ENCODE assay signal across 16 cellular contexts in genomic region chr1:247431643-247432042, GRCh38. TPM values are rescaled to one million over a fixed set of nuclear protein-coding genes. Genes with fewer than 3 reads are reported as not detected.
A peak's percentile ranks its signal among the peaks of the same experiment; 100 is the strongest.
DNase-seq lines count a peak whose midpoint lies in the region; ATAC-seq and TF ChIP-seq lines count a peak whose summit lies in the region.
"Had no signal": no experiment of that assay in that cellular context is flagged by ENCODE, and none has a peak within 500 bp of the region (broad histone marks: within the 10 kb centered on the region; RNA-seq: fewer than 3 reads in every experiment).

No MANE protein-coding gene starts in this region.

- BruUV-seq in PC-3 (replicated peaks; lab: Mats Ljungman, UMichigan), result no TSS peak

- H3K9me2 ChIP-seq in PC-3 (replicated peaks; ENCODE audit: low read length), result no peaks in the 10 kb centered on the region

- no peaks in the 10 kb centered on the region for H3K27me3 Mint-ChIP-seq in activated CD4-positive, alpha-beta memory T cell treated with anti-CD3 and anti-CD28 coated beads, Interleukin-2, amount 10 ng/mL, durations not matched to agents 7 days and 5 days

- H3K4me3 ChIP-seq in GM06990 (replicated peaks; ENCODE audit: low read depth, low read length) (no peak overlapping the region), PC-3 (ENCODE audit: low read length) (no peak overlapping the region), upper lobe of right lung (no peak overlapping the region)

- H3F3A ChIP-seq in PC-3 (ENCODE audit: low read length, unreplicated experiment), result no peaks in the 10 kb centered on the region

- POLR2A ChIA-PET in PC-3 (lab: Charles Lee; ENCODE audit: unreplicated experiment), result no interaction called here
- POLR2A ChIA-PET in activated CD4-positive, alpha-beta memory T cell treated with anti-CD3 and anti-CD28 coated beads, Interleukin-2, amount 10 ng/mL, durations not matched to agents 7 days and 5 days (lab: Charles Lee), result no interaction called here

- CTCF ChIA-PET in PC-3 (lab: Charles Lee), result interaction anchor here (1.2 kb wide), 1 partner anchor 41 kb away, joined by 5 read pairs; no protein-coding TSS in a partner anchor
- CTCF ChIA-PET in activated CD4-positive, alpha-beta memory T cell treated with anti-CD3 and anti-CD28 coated beads, Interleukin-2, amount 10 ng/mL, durations not matched to agents 7 days and 5 days (lab: Charles Lee), result interaction anchor here (1.7 kb wide), 1 partner anchor 41 kb away, joined by 7 read pairs; no protein-coding TSS in a partner anchor

- no peak overlapping the region for H3K9ac ChIP-seq in PC-3 (ENCODE audit: low read length)
- H3K9ac ChIP-seq: KMS-11 had no signal

- no peak overlapping the region for H3K4me2 ChIP-seq in PC-3 (ENCODE audit: low read length)
- H3K4me2 ChIP-seq: KMS-11 had no signal

- H3K4me3 Mint-ChIP-seq in activated CD4-positive, alpha-beta memory T cell treated with anti-CD3 and anti-CD28 coated beads, Interleukin-2, amount 10 ng/mL, durations not matched to agents 7 days and 5 days, result no peak overlapping the region

- no peaks in the 10 kb centered on the region for H4K20me1 ChIP-seq in PC-3 (ENCODE audit: low read length)

- H3K4me1 Mint-ChIP-seq in activated CD4-positive, alpha-beta memory T cell treated with anti-CD3 and anti-CD28 coated beads, Interleukin-2, amount 10 ng/mL, durations not matched to agents 7 days and 5 days, result no peaks in the 10 kb centered on the region

- no peak overlapping the region for H2AFZ ChIP-seq in PC-3 (ENCODE audit: low read length)

- H3K27me3 ChIP-seq in GM06990 (replicated peaks; ENCODE audit: control insufficient read depth, insufficient read depth, low read length) (no peaks in the 10 kb centered on the region), PC-3 (ENCODE audit: low read length) (peaks cover 42% of the 10 kb centered on the region), upper lobe of right lung (no peaks in the 10 kb centered on the region)

- no peak overlapping the region for H3K27ac Mint-ChIP-seq in activated CD4-positive, alpha-beta memory T cell treated with anti-CD3 and anti-CD28 coated beads, Interleukin-2, amount 10 ng/mL, durations not matched to agents 7 days and 5 days

- no peaks in the 10 kb centered on the region for H3K36me3 Mint-ChIP-seq in activated CD4-positive, alpha-beta memory T cell treated with anti-CD3 and anti-CD28 coated beads, Interleukin-2, amount 10 ng/mL, durations not matched to agents 7 days and 5 days (ENCODE audit: low read depth)

- DNase-seq in GM06990 (ENCODE audit: extremely low read depth, insufficient read length) (no peak), PC-3 (no peak), upper lobe of right lung (peak; percentile 17), activated gamma-delta T cell treated with Interleukin-2 at 50 U/mL for 16 hours (no peak), NOMO-1 treated with DMSO at 0.1 percent for 48 hours (lab: John Stamatoyannopoulos, UW; ENCODE audit: unreplicated experiment) (no peak)
- no peak for DNase-seq in activated CD4-positive, alpha-beta memory T cell treated with anti-CD3 and anti-CD28 coated beads, Interleukin-2, amount 10 ng/mL, durations not matched to agents 7 days and 5 days
- DNase-seq: C1 segment of cervical spinal cord; MV-4-11; NCI-H2227 treated with DMSO at 0.1 percent for 48 hours; NCI-H526 treated with DMSO at 0.1 percent for 48 hours; NK-92 treated with Interleukin-12 subunit alpha and Interleukin-12 subunit beta, amount 100 ng/mL, for 24 hours; SHP77 treated with DMSO at 0.1 percent for 48 hours; SW 1271; T1000 had no signal

- H3K4me1 ChIP-seq in PC-3 (ENCODE audit: insufficient read depth, low read length) (0 out of 2 replicates have a peak, but pooled peaks cover 4% of the 10 kb centered on the region), upper lobe of right lung (no peaks in the 10 kb centered on the region)

- no peak for ATAC-seq in PC-3
- no peak for ATAC-seq in upper lobe of right lung

- TF ChIP-seq CTCF in GM06990 (IDR thresholded peaks at IDR 0.05; ENCODE audit: insufficient read depth, low read length, poor library complexity, severe bottlenecking), result peak; percentile 7
- peak; percentile 13; the same call in 1 of the 2 replicates for TF ChIP-seq CTCF in LNCAP (IDR thresholded peaks at IDR 0.05)
- peak; percentile 61 for TF ChIP-seq CTCF in PC-3 (conservative IDR thresholded peaks at IDR 0.05; ENCODE audit: low read depth, low read length)
- TF ChIP-seq CTCF in upper lobe of right lung (IDR thresholded peaks at IDR 0.05), result no peak

- H3K36me3 ChIP-seq in GM06990 (ENCODE audit: control insufficient read depth, insufficient read depth, low read length) (no peaks in the 10 kb centered on the region), PC-3 (ENCODE audit: low read depth, low read length) (no peaks in the 10 kb centered on the region), upper lobe of right lung (no peaks in the 10 kb centered on the region)

- H3K9me3 Mint-ChIP-seq in activated CD4-positive, alpha-beta memory T cell treated with anti-CD3 and anti-CD28 coated beads, Interleukin-2, amount 10 ng/mL, durations not matched to agents 7 days and 5 days, result no peaks in the 10 kb centered on the region

- H3K79me2 ChIP-seq in PC-3 (ENCODE audit: low read length), result no peaks in the 10 kb centered on the region

- intact Hi-C loops in PC-3 (cut with micrococcal nuclease), result no loop called here
- intact Hi-C loops in upper lobe of right lung (cut with DNase I), result no loop called here

- no peaks in the 10 kb centered on the region for H3K9me3 ChIP-seq in PC-3 (ENCODE audit: low read length)
- no peaks in the 10 kb centered on the region for H3K9me3 ChIP-seq in upper lobe of right lung

- no peak overlapping the region for H3K27ac ChIP-seq in PC-3 (ENCODE audit: low read length)
- no peak overlapping the region for H3K27ac ChIP-seq in upper lobe of right lung
- H3K27ac ChIP-seq: KMS-11 had no signal

RNA-seq across cellular contexts. Expression of gene NLRP3, which starts 15.7 kb away (rescaled TPM):
- 0.35 and 0.40 TPM in 2 replicates for total RNA-seq in PC-3 (2014; rRNA removed)
- 4.9 TPM for total RNA-seq in upper lobe of right lung
- total RNA-seq in activated CD4-positive, alpha-beta memory T cell treated with anti-CD3 and anti-CD28 coated beads, Interleukin-2, amount 10 ng/mL, durations not matched to agents 7 days and 5 days, result under 1 TPM; 0.25 to 0.40 TPM

RNA-seq across cellular contexts. Expression of gene OR2B11, which starts 26.3 kb away (rescaled TPM):
- not detected in 2 replicates for total RNA-seq in PC-3 (2014; rRNA removed)
- total RNA-seq in upper lobe of right lung, result not detected
- total RNA-seq in activated CD4-positive, alpha-beta memory T cell treated with anti-CD3 and anti-CD28 coated beads, Interleukin-2, amount 10 ng/mL, durations not matched to agents 7 days and 5 days, result not detected
